8 cellular contexts compared by ENCODE assay signal in genomic region chr17:65556014-65556909, GRCh38. TPM values are rescaled to one million over a fixed set of nuclear protein-coding genes. Genes with fewer than 3 reads are reported as not detected.
DNase-seq lines count a peak whose midpoint lies in the region; ATAC-seq and TF ChIP-seq lines count a peak whose summit lies in the region.

No MANE protein-coding gene starts in this region.

- peak; percentile 34 for ATAC-seq in CD8-positive, alpha-beta T cell
- ATAC-seq in GM21717 (IDR thresholded peaks at IDR 0.05; ENCODE audit: unreplicated experiment) = peak; percentile 48
- peak; percentile 59 for ATAC-seq in activated CD8-positive, alpha-beta memory T cell treated with anti-CD3 and anti-CD28 coated beads, Interleukin-2, amount 10 ng/mL, durations not matched to agents 7 days and 5 days
- ATAC-seq in HG03571 (IDR thresholded peaks at IDR 0.05; ENCODE audit: unreplicated experiment) = no peak

- intact Hi-C loops in CD8-positive, alpha-beta T cell (cut with DNase I, micrococcal nuclease) = loop anchor here (1.0 to 10.0 kb wide), 10 partner anchors 17 to 325 kb away; no protein-coding TSS in a partner anchor

- H3K27me3 ChIP-seq in CD8-positive, alpha-beta T cell (ENCODE audit: insufficient read depth, low read length) = no peaks in the 10 kb centered on the region

- no peak overlapping the region for H3K27ac Mint-ChIP-seq in CD8-positive, alpha-beta T cell
- H3K27ac Mint-ChIP-seq in activated CD8-positive, alpha-beta memory T cell treated with anti-CD3 and anti-CD28 coated beads, Interleukin-2, amount 10 ng/mL, durations not matched to agents 7 days and 5 days = no peak overlapping the region

- no peaks in the 10 kb centered on the region for H3K9me3 Mint-ChIP-seq in CD8-positive, alpha-beta T cell
- no peaks in the 10 kb centered on the region for H3K9me3 Mint-ChIP-seq in activated CD8-positive, alpha-beta memory T cell treated with anti-CD3 and anti-CD28 coated beads, Interleukin-2, amount 10 ng/mL, durations not matched to agents 7 days and 5 days (ENCODE audit: low read depth)

- CTCF ChIA-PET in CD8-positive, alpha-beta T cell (lab: Charles Lee) = interaction anchor here (0.6 to 2.9 kb wide), 21 partner anchors 10 to 613 kb away, joined by 3 to 32 read pairs (median 4); no protein-coding TSS in a partner anchor
- CTCF ChIA-PET in activated CD8-positive, alpha-beta memory T cell treated with anti-CD3 and anti-CD28 coated beads, Interleukin-2, amount 10 ng/mL, durations not matched to agents 7 days and 5 days (lab: Charles Lee) = interaction anchor here (0.7 to 4.8 kb wide), 10 partner anchors 12 to 456 kb away, joined by 3 to 40 read pairs (median 4); no protein-coding TSS in a partner anchor

- TF ChIP-seq CTCF in CD8-positive, alpha-beta T cell (IDR thresholded peaks at IDR 0.05) = peak; percentile 90
- TF ChIP-seq CTCF in epithelial cell of esophagus (IDR thresholded peaks at IDR 0.05; ENCODE audit: insufficient read depth, low read depth, low read length, missing control alignments) = peak; percentile 57

- H3K9me3 ChIP-seq in CD8-positive, alpha-beta T cell (ENCODE audit: low read length) = no peaks in the 10 kb centered on the region

- H3K27ac ChIP-seq in CD8-positive, alpha-beta T cell (ENCODE audit: low read depth, low read length) = no peak overlapping the region

- peak overlapping the region; percentile 31 for H3K4me3 ChIP-seq in CD8-positive, alpha-beta T cell (ENCODE audit: low read depth, low read length)
- H3K4me3 ChIP-seq in epithelial cell of esophagus (ENCODE audit: low read length) = no peak overlapping the region

- H3K27me3 Mint-ChIP-seq in CD8-positive, alpha-beta T cell (ENCODE audit: low read depth) = no peaks in the 10 kb centered on the region
- H3K27me3 Mint-ChIP-seq in activated CD8-positive, alpha-beta memory T cell treated with anti-CD3 and anti-CD28 coated beads, Interleukin-2, amount 10 ng/mL, durations not matched to agents 7 days and 5 days = peaks cover 14% of the 10 kb centered on the region

- H3K4me1 Mint-ChIP-seq in CD8-positive, alpha-beta T cell (ENCODE audit: low read depth) = peaks cover 20% of the 10 kb centered on the region
- peaks cover 19% of the 10 kb centered on the region for H3K4me1 Mint-ChIP-seq in activated CD8-positive, alpha-beta memory T cell treated with anti-CD3 and anti-CD28 coated beads, Interleukin-2, amount 10 ng/mL, durations not matched to agents 7 days and 5 days

- H3K36me3 ChIP-seq in CD8-positive, alpha-beta T cell (ENCODE audit: insufficient read depth, low read length) = no peaks in the 10 kb centered on the region

- peaks cover 44% of the 10 kb centered on the region for H3K4me1 ChIP-seq in CD8-positive, alpha-beta T cell (ENCODE audit: insufficient read depth, low read length)

- peak; percentile 79 to 96 (median 91) for DNase-seq in CD8-positive, alpha-beta T cell
- DNase-seq in NCI-H460 (ENCODE audit: extremely low read depth, low read depth) (peak; percentile 57), epithelial cell of esophagus (ENCODE audit: low read depth) (peak; percentile 46), myocyte (ENCODE audit: low read depth) (peak; percentile 83)
- peak; percentile 90 for DNase-seq in activated CD8-positive, alpha-beta memory T cell treated with anti-CD3 and anti-CD28 coated beads, Interleukin-2, amount 10 ng/mL, durations not matched to agents 7 days and 5 days
- DNase-seq in stimulated activated CD8-positive, alpha-beta memory T cell treated with anti-CD3 and anti-CD28 coated beads, Interleukin-7, amount 100 ng/mL, for 1 hour (ENCODE audit: low read depth in 2 of 2) = peak; percentile 78 to 95

- H3K36me3 Mint-ChIP-seq in CD8-positive, alpha-beta T cell = peaks cover 11% of the 10 kb centered on the region
- no peaks in the 10 kb centered on the region for H3K36me3 Mint-ChIP-seq in activated CD8-positive, alpha-beta memory T cell treated with anti-CD3 and anti-CD28 coated beads, Interleukin-2, amount 10 ng/mL, durations not matched to agents 7 days and 5 days

- POLR2A ChIA-PET in CD8-positive, alpha-beta T cell (lab: Charles Lee) = no interaction called here

- peak overlapping the region; percentile 58 for H3K4me3 Mint-ChIP-seq in CD8-positive, alpha-beta T cell
- H3K4me3 Mint-ChIP-seq in activated CD8-positive, alpha-beta memory T cell treated with anti-CD3 and anti-CD28 coated beads, Interleukin-2, amount 10 ng/mL, durations not matched to agents 7 days and 5 days = no peak overlapping the region

RNA-seq across cellular contexts. Expression of gene AXIN2, which starts 5.2 kb away (rescaled TPM):
- total RNA-seq in CD8-positive, alpha-beta T cell = 10 to 100 TPM; 15.8 to 20.9 TPM
- total RNA-seq in NCI-H460 (2014; rRNA removed; shearing (Covaris generic)) = 0.02 and 0.06 TPM in 2 replicates
- 0.25 and 0.31 TPM in 2 replicates for polyA plus RNA-seq in NCI-H460 (2014; cell fraction: nucleus; rRNA removed)
- total RNA-seq in activated CD8-positive, alpha-beta memory T cell treated with anti-CD3 and anti-CD28 coated beads, Interleukin-2, amount 10 ng/mL, durations not matched to agents 7 days and 5 days = under 1 TPM; 0.61 to 0.75 TPM
- 5.1 and 22.4 TPM in 2 replicates for total RNA-seq in myocyte
- 3.5 TPM for polyA plus RNA-seq in myocyte (2012)
